Comparison of ENCODE assay signal across 13 cellular contexts in the genomic region with DNA sequence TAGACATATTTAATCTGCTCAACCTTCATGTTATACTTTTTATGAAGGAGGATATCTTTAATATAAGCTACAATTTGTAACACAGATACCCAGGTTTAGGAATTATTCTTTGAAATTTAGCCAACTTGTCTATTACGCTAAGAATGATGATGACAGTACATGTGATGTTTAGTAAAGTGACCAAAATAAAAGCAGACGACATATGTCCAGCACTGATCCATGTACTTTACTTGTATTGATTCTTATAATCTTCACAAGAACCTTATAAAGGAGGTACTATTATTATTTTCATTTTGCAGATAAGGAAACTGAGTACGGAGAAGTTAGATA. TPM values are rescaled to one million over a fixed set of nuclear protein-coding genes. Genes with fewer than 3 reads are reported as not detected.
DNase-seq lines count a peak whose midpoint lies in the region; ATAC-seq and TF ChIP-seq lines count a peak whose summit lies in the region.
"Had no signal": no experiment of that assay in that cellular context is flagged by ENCODE, and none has a peak within 500 bp of the region (broad histone marks: within the 10 kb centered on the region; RNA-seq: fewer than 3 reads in every experiment).

No MANE protein-coding gene starts in this region.

- H3K9me3 Mint-ChIP-seq in stimulated activated memory B cell treated with anti-CD40 and anti-IgM and Interleukin-4, amounts not matched to agents 10 μg/mL and 1 μg/mL and 100 μg/mL, for 72 hours: no peaks in the 10 kb centered on the region
- H3K9me3 Mint-ChIP-seq: CD4-positive, alpha-beta memory T cell had no signal

- TF ChIP-seq CTCF in HCT116 (IDR thresholded peaks at IDR 0.05 in 2 of 3, conservative IDR thresholded peaks at IDR 0.05 in 1 of 3; ENCODE audit: borderline replicate concordance in 1 of 3, insufficient read depth in 1 of 3, low read depth in 2 of 3, low read length in 2 of 3) (no peak; a peak in 1 of 6 replicates), SU-DHL-6 (IDR thresholded peaks at IDR 0.05; ENCODE audit: insufficient read depth, low read length, poor library complexity, severe bottlenecking) (peak; percentile 2), neural cell (IDR thresholded peaks at IDR 0.05; ENCODE audit: poor library complexity, severe bottlenecking) (no peak), foreskin keratinocyte (conservative IDR thresholded peaks at IDR 0.05) (no peak), lower leg skin (IDR thresholded peaks at IDR 0.05) (no peak)

- CTCF ChIA-PET in HCT116 (lab: Charles Lee): interaction anchor here (0.8 to 3.7 kb wide), 9 partner anchors 11 to 602 kb away, joined by 3 to 43 read pairs (median 5); no protein-coding TSS in a partner anchor

- BruUV-seq in HCT116 (replicated peaks; lab: Mats Ljungman, UMichigan): no TSS peak

- H3K36me3 ChIP-seq in ACC112 (ENCODE audit: insufficient read depth, low read length): no peaks in the 10 kb centered on the region
- no peaks in the 10 kb centered on the region for H3K36me3 ChIP-seq in HCT116 (ENCODE audit: control insufficient read depth in 1 of 2, insufficient read depth in 2 of 2, low read length in 2 of 2)
- H3K36me3 ChIP-seq in SU-DHL-6 (ENCODE audit: low read length): no peaks in the 10 kb centered on the region
- H3K36me3 ChIP-seq in neural cell (ENCODE audit: insufficient read depth, low read length): no peaks in the 10 kb centered on the region
- H3K36me3 ChIP-seq: HAP-1 had no signal

- H3K9me2 ChIP-seq in HCT116 (ENCODE audit: insufficient read depth) (no peaks in the 10 kb centered on the region), SU-DHL-6 (replicated peaks; ENCODE audit: insufficient read depth, low read length) (no peaks in the 10 kb centered on the region), neural cell (ENCODE audit: insufficient read depth, low read length) (no peaks in the 10 kb centered on the region)

- RAD21 ChIA-PET in HCT116 (lab: Charles Lee; ENCODE audit: low non-redundant PET in 1 of 2, low total read pairs in 2 of 2, uncharacterized antibody in 2 of 2, unreplicated experiment in 2 of 2): interaction anchor here (0.7 to 1.4 kb wide), 2 partner anchors 238 to 571 kb away, joined by 4 to 9 read pairs; no protein-coding TSS in a partner anchor

- TF ChIP-seq POLR2A in HCT116 (IDR thresholded peaks at IDR 0.05; ENCODE audit: borderline replicate concordance, extremely low read depth, insufficient read depth, insufficient read length) (no peak), lower leg skin (IDR thresholded peaks at IDR 0.05) (no peak)

- H2AFZ ChIP-seq in ACC112 (ENCODE audit: low read length, unreplicated experiment) (peak overlapping the region; percentile 3), HCT116 (ENCODE audit: low read depth, low read length, poor library complexity, severe bottlenecking) (peak overlapping the region; percentile 79), SU-DHL-6 (ENCODE audit: low read depth, low read length, severe bottlenecking) (no peak overlapping the region), neural cell (ENCODE audit: low read depth, low read length) (no peak overlapping the region)

- H3K4me3 ChIP-seq in ACC112 (ENCODE audit: low read depth, low read length) (0 out of 2 replicates have a peak overlapping the region, but pooled peaks have one; percentile 71), HCT116 (replicated peaks in 1 of 2; ENCODE audit: low read depth in 1 of 2, low read length in 2 of 2) (no peak overlapping the region), SU-DHL-6 (ENCODE audit: insufficient read depth, low read length, poor library complexity, severe bottlenecking) (no peak overlapping the region), neural cell (ENCODE audit: low read length) (no peak overlapping the region), lower leg skin (ENCODE audit: low read depth, poor library complexity, severe bottlenecking) (no peak overlapping the region)
- H3K4me3 ChIP-seq: HAP-1, K562 had no signal

- no peak for TF ChIP-seq EP300 in neural cell (conservative IDR thresholded peaks at IDR 0.05; ENCODE audit: poor library complexity, severe bottlenecking)

- H3K4me2 ChIP-seq in HCT116 (ENCODE audit: low read length): peak overlapping the region; percentile 57; the same call in 1 of the 2 replicates
- H3K4me2 ChIP-seq in SU-DHL-6 (ENCODE audit: low read depth, low read length, poor library complexity, severe bottlenecking): no peak overlapping the region
- no peak overlapping the region for H3K4me2 ChIP-seq in neural cell (ENCODE audit: low read length)

- H3K9me3 ChIP-seq in HCT116 (ENCODE audit: control insufficient read depth in 1 of 2, insufficient read depth in 1 of 2, low read depth in 1 of 2, low read length in 2 of 2): no peaks in the 10 kb centered on the region
- H3K9me3 ChIP-seq in SU-DHL-6 (ENCODE audit: insufficient read depth, low read length): no peaks in the 10 kb centered on the region
- H3K9me3 ChIP-seq in neural cell (ENCODE audit: low read length): no peaks in the 10 kb centered on the region
- H3K9me3 ChIP-seq: HAP-1 had no signal

- H3K27ac Mint-ChIP-seq in stimulated activated memory B cell treated with anti-CD40 and anti-IgM and Interleukin-4, amounts not matched to agents 10 μg/mL and 1 μg/mL and 100 μg/mL, for 72 hours: no peak overlapping the region
- H3K27ac Mint-ChIP-seq: CD4-positive, alpha-beta memory T cell had no signal

- 53 to 62% methylated on average over 3 of the region's 3 CpGs for WGBS in lower leg skin, 2 donors

- H3K36me3 Mint-ChIP-seq in stimulated activated memory B cell treated with anti-CD40 and anti-IgM and Interleukin-4, amounts not matched to agents 10 μg/mL and 1 μg/mL and 100 μg/mL, for 72 hours: no peaks in the 10 kb centered on the region
- H3K36me3 Mint-ChIP-seq: CD4-positive, alpha-beta memory T cell had no signal

- intact Hi-C loops in HCT116 (cut with micrococcal nuclease) (loop anchor here (1.0 to 5.0 kb wide), 5 partner anchors 238 to 664 kb away; partner anchors contain the start of gene USP1), lower leg skin (cut with DNase I; ENCODE audit: low total_unique reads) (loop anchor here (10.0 kb wide), 1 partner anchor 192 kb away; no protein-coding TSS in a partner anchor)

- H3K79me2 ChIP-seq in ACC112 (ENCODE audit: control insufficient read depth, insufficient read depth, low read length, unreplicated experiment): no peaks in the 10 kb centered on the region
- H3K79me2 ChIP-seq in HCT116 (ENCODE audit: insufficient read depth, low read length): no peaks in the 10 kb centered on the region
- no peaks in the 10 kb centered on the region for H3K79me2 ChIP-seq in SU-DHL-6 (ENCODE audit: insufficient read depth, low read length)
- H3K79me2 ChIP-seq in neural cell (replicated peaks; ENCODE audit: insufficient read depth, low read length): no peaks in the 10 kb centered on the region

- no peak overlapping the region for H3K4me3 Mint-ChIP-seq in stimulated activated memory B cell treated with anti-CD40 and anti-IgM and Interleukin-4, amounts not matched to agents 10 μg/mL and 1 μg/mL and 100 μg/mL, for 72 hours
- H3K4me3 Mint-ChIP-seq: CD4-positive, alpha-beta memory T cell had no signal

- H3K4me1 ChIP-seq in ACC112 (ENCODE audit: control insufficient read depth, insufficient read depth, low read length, unreplicated experiment) (peaks cover 7% of the 10 kb centered on the region), HCT116 (ENCODE audit: control insufficient read depth in 1 of 2, insufficient read depth in 2 of 2, low read length in 2 of 2) (no peaks in the 10 kb centered on the region; a peak in 1 of 4 replicates), foreskin keratinocyte (no peaks in the 10 kb centered on the region)
- H3K4me1 ChIP-seq: HAP-1 had no signal

- H3K27me3 ChIP-seq in ACC112 (ENCODE audit: insufficient read depth, low read length) (no peaks in the 10 kb centered on the region), HCT116 (ENCODE audit: insufficient read depth, low read length) (no peaks in the 10 kb centered on the region), SU-DHL-6 (ENCODE audit: low read length) (no peaks in the 10 kb centered on the region), neural cell (ENCODE audit: insufficient read depth, low read depth, low read length) (no peaks in the 10 kb centered on the region), foreskin keratinocyte (no peaks in the 10 kb centered on the region)

- H4K20me1 ChIP-seq in HCT116 (ENCODE audit: insufficient read depth) (no peaks in the 10 kb centered on the region), SU-DHL-6 (ENCODE audit: low read depth, low read length) (no peaks in the 10 kb centered on the region), neural cell (ENCODE audit: insufficient read depth) (no peaks in the 10 kb centered on the region)

- TF ChIP-seq RAD21 in HCT116 (IDR thresholded peaks at IDR 0.05; ENCODE audit: low read depth) (no peak), neural cell (conservative IDR thresholded peaks at IDR 0.05) (no peak)

- H3K9ac ChIP-seq in HCT116 (ENCODE audit: low read length): no peak overlapping the region
- no peak overlapping the region for H3K9ac ChIP-seq in SU-DHL-6 (ENCODE audit: low read length)
- H3K9ac ChIP-seq in neural cell (ENCODE audit: low read length): no peak overlapping the region

- ATAC-seq in HCT116: no peak
- no peak for ATAC-seq in foreskin keratinocyte
- no peak for ATAC-seq in stimulated activated memory B cell treated with anti-CD40 and anti-IgM and Interleukin-4, amounts not matched to agents 10 μg/mL and 1 μg/mL and 100 μg/mL, for 72 hours
- no peak for ATAC-seq in GM19035 (IDR thresholded peaks at IDR 0.05; ENCODE audit: unreplicated experiment)

- H3K27ac ChIP-seq in ACC112 (ENCODE audit: low read depth, low read length): no peak overlapping the region
- no peak overlapping the region for H3K27ac ChIP-seq in HCT116 (ENCODE audit: low read depth, low read length)
- H3K27ac ChIP-seq in SU-DHL-6 (ENCODE audit: low read depth, low read length): no peak overlapping the region
- no peak overlapping the region for H3K27ac ChIP-seq in neural cell (ENCODE audit: low read length)
- H3K27ac ChIP-seq in foreskin keratinocyte: no peak overlapping the region

- no peak for DNase-seq in HCT116 (ENCODE audit: low read depth, low spot score)
- DNase-seq in foreskin keratinocyte: no peak
- no peak for DNase-seq in lower leg skin (ENCODE audit: low spot score in 2 of 2)
- DNase-seq: Calu3, NCI-H1048 had no signal

- H3K4me1 Mint-ChIP-seq in stimulated activated memory B cell treated with anti-CD40 and anti-IgM and Interleukin-4, amounts not matched to agents 10 μg/mL and 1 μg/mL and 100 μg/mL, for 72 hours: no peaks in the 10 kb centered on the region

- H3F3A ChIP-seq in SU-DHL-6 (ENCODE audit: insufficient read depth): no peaks in the 10 kb centered on the region
- no peaks in the 10 kb centered on the region for H3F3A ChIP-seq in neural cell (ENCODE audit: insufficient read depth, low read length, poor library complexity, severe bottlenecking)

- POLR2A ChIA-PET in HCT116 (lab: Charles Lee): interaction anchor here (1.0 kb wide), 1 partner anchor 239 kb away, joined by 3 read pairs; no protein-coding TSS in a partner anchor

- no peaks in the 10 kb centered on the region for H3K27me3 Mint-ChIP-seq in stimulated activated memory B cell treated with anti-CD40 and anti-IgM and Interleukin-4, amounts not matched to agents 10 μg/mL and 1 μg/mL and 100 μg/mL, for 72 hours

RNA-seq across cellular contexts. Expression of gene ATG4C, which starts 37.2 kb away (rescaled TPM):
- total RNA-seq in HCT116 (2021; ENCODE audit: unreplicated experiment): 11.8 TPM
- polyA plus RNA-seq in HCT116 (2012): 2.5 and 3.5 TPM in 2 replicates
- polyA plus RNA-seq in neural cell: 11.0 and 11.7 TPM in 2 replicates
- 12.4 and 15.4 TPM in 2 replicates for polyA minus RNA-seq in neural cell
- total RNA-seq in foreskin keratinocyte: 9.4 and 9.6 TPM in 2 replicates
- polyA plus RNA-seq in foreskin keratinocyte: 4.0 and 5.5 TPM in 2 replicates
- 1 to 10 TPM; 2.3 to 4.8 (median 4.4) TPM for total RNA-seq in lower leg skin

RNA-seq across cellular contexts. Expression of gene DOCK7, which starts 58.6 kb away (rescaled TPM):
- total RNA-seq in HCT116 (2021; ENCODE audit: unreplicated experiment): 49.0 TPM
- 35.3 and 46.0 TPM in 2 replicates for polyA plus RNA-seq in HCT116 (2012)
- polyA plus RNA-seq in neural cell: 129 and 140 TPM in 2 replicates
- 230 and 251 TPM in 2 replicates for polyA minus RNA-seq in neural cell
- 51.6 and 57.5 TPM in 2 replicates for total RNA-seq in foreskin keratinocyte
- polyA plus RNA-seq in foreskin keratinocyte: 11.3 and 13.8 TPM in 2 replicates
- total RNA-seq in lower leg skin: 10 to 100 TPM; 27.0 to 67.5 (median 29.4) TPM

Comparison
In these comparisons a context has a peak if more than half of its experiments do, and no peak if none do; other contexts are left out.
1. H2AFZ ChIP-seq: peak in ACC112 (single experiment) and HCT116 (single experiment); none in SU-DHL-6 (single experiment) and neural cell (single experiment).